In genomic region chr13:29546662-29547061, GRCh38 we compare ENCODE assay signal across 15 cellular contexts. TPM values are rescaled to one million over a fixed set of nuclear protein-coding genes. Genes with fewer than 3 reads are reported as not detected.
DNase-seq lines count a peak whose midpoint lies in the region; ATAC-seq and TF ChIP-seq lines count a peak whose summit lies in the region.
"Had no signal": no experiment of that assay in that cellular context is flagged by ENCODE, and none has a peak within 500 bp of the region (broad histone marks: within the 10 kb centered on the region; RNA-seq: fewer than 3 reads in every experiment).

No MANE protein-coding gene starts in this region.

- peak overlapping the region; percentile 22 to 69 for H3K27ac ChIP-seq in esophagus (ENCODE audit: low read depth in 2 of 2, low read length in 1 of 2)
- no peak overlapping the region for H3K27ac ChIP-seq in trophoblast cell (ENCODE audit: low read depth, low read length)

- H3K4ac ChIP-seq in trophoblast cell (ENCODE audit: low read depth, low read length) = peak overlapping the region; percentile 9

- no peak overlapping the region for H4K12ac ChIP-seq in trophoblast cell (ENCODE audit: low read depth, low read length)

- peaks cover 2 to 17% of the 10 kb centered on the region in 2 donors for H3K4me1 ChIP-seq in esophagus (ENCODE audit: control insufficient read depth in 2 of 2, insufficient read depth in 2 of 2, low read length in 1 of 2)
- peaks cover 7 to 13% of the 10 kb centered on the region in 2 experiments for H3K4me1 ChIP-seq in trophoblast cell (ENCODE audit: control insufficient read depth in 1 of 2, insufficient read depth in 2 of 2, low read length in 2 of 2)

- TF ChIP-seq CTCF in Calu3 (IDR thresholded peaks at IDR 0.05; ENCODE audit: unreplicated experiment) (no peak), HFFc6 (IDR thresholded peaks at IDR 0.05) (no peak)

- H3K36me3 Mint-ChIP-seq in Calu3 (ENCODE audit: insufficient read depth, unreplicated experiment) (peaks cover 59% of the 10 kb centered on the region), HFFc6 (ENCODE audit: low read depth) (peaks cover 58% of the 10 kb centered on the region)

- no peak overlapping the region for H2AFZ ChIP-seq in trophoblast cell (ENCODE audit: insufficient read depth, low read length, poor library complexity)

- H3K4me2 ChIP-seq in trophoblast cell (ENCODE audit: low read length) = no peak overlapping the region

- H3K4me3 Mint-ChIP-seq in Calu3 (ENCODE audit: low read depth, unreplicated experiment) (no peak overlapping the region), HFFc6 (no peak overlapping the region)
- H3K4me3 Mint-ChIP-seq: CD8-positive, alpha-beta T cell had no signal

- no peak overlapping the region for H3K18ac ChIP-seq in trophoblast cell (ENCODE audit: low read length)

- H3K27me3 Mint-ChIP-seq in Calu3 (ENCODE audit: unreplicated experiment) = no peaks in the 10 kb centered on the region
- peaks cover 1% of the 10 kb centered on the region; the same call in 1 of the 2 replicates for H3K27me3 Mint-ChIP-seq in HFFc6 (ENCODE audit: insufficient read depth)

- H2BK5ac ChIP-seq in trophoblast cell (ENCODE audit: low read depth, low read length, poor library complexity) = no peak overlapping the region

- H3K4me1 Mint-ChIP-seq in Calu3 (ENCODE audit: low read depth, unreplicated experiment) (peaks cover 34% of the 10 kb centered on the region), HFFc6 (ENCODE audit: low read depth) (peaks cover 88% of the 10 kb centered on the region)

- H4K8ac ChIP-seq in trophoblast cell (ENCODE audit: low read depth, low read length) = no peak overlapping the region

- H3K27me3 ChIP-seq in esophagus (ENCODE audit: control insufficient read depth in 1 of 2, insufficient read depth in 2 of 2, low read length in 2 of 2) (no peaks in the 10 kb centered on the region), trophoblast cell (ENCODE audit: insufficient read depth, low read length) (no peaks in the 10 kb centered on the region)
- H3K27me3 ChIP-seq: BE2C had no signal

- H3K36me3 ChIP-seq in esophagus (ENCODE audit: control insufficient read depth in 2 of 2, insufficient read depth in 2 of 2, low read length in 1 of 2) (peaks cover 0 to 14% of the 10 kb centered on the region in 2 donors), trophoblast cell (ENCODE audit: control insufficient read depth in 1 of 2, insufficient read depth in 2 of 2, low read length in 2 of 2) (peaks cover 23 to 26% of the 10 kb centered on the region in 2 experiments)

- H3K9me3 ChIP-seq in esophagus (ENCODE audit: control insufficient read depth in 2 of 2, insufficient read depth in 1 of 2, low read depth in 1 of 2, low read length in 1 of 2) = no peaks in the 10 kb centered on the region
- no peaks in the 10 kb centered on the region for H3K9me3 ChIP-seq in trophoblast cell (ENCODE audit: insufficient read depth, low read depth, low read length)
- H3K9me3 ChIP-seq: BE2C had no signal

- intact Hi-C loops in Calu3 (cut with micrococcal nuclease; ENCODE audit: unreplicated experiment) = loop anchor here (5.0 kb wide), 1 partner anchor 46 kb away; no protein-coding TSS in a partner anchor

- H3K9ac ChIP-seq in trophoblast cell (ENCODE audit: low read length) = no peak overlapping the region

- no peak overlapping the region for H2BK12ac ChIP-seq in trophoblast cell (ENCODE audit: low read length)

- no peak overlapping the region for H3K23ac ChIP-seq in trophoblast cell (ENCODE audit: low read length)

- H3K27ac Mint-ChIP-seq in Calu3 (ENCODE audit: unreplicated experiment) (peak overlapping the region; percentile 93), HFFc6 (peak overlapping the region; percentile 76)
- H3K27ac Mint-ChIP-seq: CD8-positive, alpha-beta T cell had no signal

- no peaks in the 10 kb centered on the region for H3K79me2 ChIP-seq in trophoblast cell (ENCODE audit: control insufficient read depth, insufficient read depth, low read length, poor library complexity)

- 58 to 61% methylated on average over 8 of the region's 8 CpGs for WGBS in esophagus, 2 donors
- WGBS in trophoblast cell (ENCODE audit: extremely low coverage, insufficient coverage, insufficient read length) = no CpG with 5 or more reads among the region's 8 CpGs

- H2BK120ac ChIP-seq in trophoblast cell (ENCODE audit: insufficient read depth, low read length, poor library complexity) = no peak overlapping the region

- H3K4me3 ChIP-seq in esophagus (ENCODE audit: low read depth in 1 of 2, low read length in 2 of 2) (no peak overlapping the region), trophoblast cell (ENCODE audit: low read depth, low read length) (no peak overlapping the region)

- no peak overlapping the region for H4K91ac ChIP-seq in trophoblast cell (ENCODE audit: low read depth, low read length)

- no peak overlapping the region for H2AK5ac ChIP-seq in trophoblast cell (ENCODE audit: low read length)

- no peaks in the 10 kb centered on the region for H3K79me1 ChIP-seq in trophoblast cell (ENCODE audit: low read length)

- no peak for ATAC-seq in GM21367 (IDR thresholded peaks at IDR 0.05; ENCODE audit: unreplicated experiment)
- ATAC-seq: CD8-positive, alpha-beta T cell had no signal

- no peak for DNase-seq in Calu3
- no peak for DNase-seq in HFFc6
- DNase-seq in trophoblast cell = no peak
- DNase-seq in H4 (ENCODE audit: low spot score) = no peak
- DNase-seq in kidney tubule cell (ENCODE audit: low spot score) = no peak
- DNase-seq: BE2C; CD8-positive, alpha-beta T cell; DND-41; GDM1; NCI-H1930; NCI-H2171 treated with DMSO at 0.1 percent for 48 hours; NCI-H510A; SIG-M5 had no signal

- H3K9me3 Mint-ChIP-seq in Calu3 (ENCODE audit: low read depth, unreplicated experiment) (no peaks in the 10 kb centered on the region), HFFc6 (no peaks in the 10 kb centered on the region)
- H3K9me3 Mint-ChIP-seq: CD8-positive, alpha-beta T cell had no signal

- no TSS peak for BruUV-seq in Calu3 (replicated peaks; lab: Mats Ljungman, UMichigan)

- CTCF ChIA-PET in Calu3 (lab: Charles Lee) = no interaction called here

- H3K14ac ChIP-seq in trophoblast cell (ENCODE audit: low read length) = no peak overlapping the region

RNA-seq across cellular contexts. Expression of gene SLC7A1, which starts 48.8 kb away (rescaled TPM):
- total RNA-seq in Calu3 (2022) = 86.6 and 91.4 TPM in 2 replicates
- 100 to 1,000 TPM; 134 to 174 (median 144) TPM for total RNA-seq in HFFc6 (2021; fragmentation: NEBNext Ultra II Directional; extraction: Animal tissue kit (Norgen Biotek cat#: 25700))
- polyA plus RNA-seq in esophagus = 10 to 100 TPM; 34.9 to 51.2 TPM
- 42.5 and 45.6 TPM in 2 replicates for polyA plus RNA-seq in trophoblast cell (2013)
- total RNA-seq in H4 (2014; rRNA removed; shearing (Covaris generic)) = 8.6 and 13.4 TPM in 2 replicates
